Comparison of ENCODE assay signal across 19 cellular contexts in genomic region chr9:91148306-91148705, GRCh38.
DNase-seq lines count a peak whose midpoint lies in the region; ATAC-seq and TF ChIP-seq lines count a peak whose summit lies in the region.
"Had no signal": no experiment of that assay in that cellular context is flagged by ENCODE, and none has a peak within 500 bp of the region (broad histone marks: within the 10 kb centered on the region; RNA-seq: fewer than 3 reads in every experiment).

No MANE protein-coding gene starts in this region.

- no peaks in the 10 kb centered on the region for H3K36me3 Mint-ChIP-seq in MCF 10A (ENCODE audit: insufficient read depth, unreplicated experiment)
- peaks cover 53% of the 10 kb centered on the region for H3K36me3 Mint-ChIP-seq in activated naive CD8-positive, alpha-beta T cell treated with anti-CD3 and anti-CD28 coated beads, Interleukin-2, amount 10 ng/mL, durations not matched to agents 7 days and 5 days
- H3K36me3 Mint-ChIP-seq: naive B cell had no signal

- H3K9me3 ChIP-seq in breast epithelium = peaks cover 0 to 5% of the 10 kb centered on the region in 2 donors
- H3K9me3 ChIP-seq: lower lobe of right lung, testis had no signal

- no peak overlapping the region for H3K4me3 ChIP-seq in breast epithelium
- H3K4me3 ChIP-seq in NB4 (ENCODE audit: low read depth, low read length) = no peak overlapping the region
- H3K4me3 ChIP-seq: cardiac muscle cell, lower lobe of right lung, testis had no signal

- POLR2A ChIA-PET in MCF 10A (lab: Yijun Ruan, JAX) = interaction anchor here (1.1 to 3.1 kb wide), 8 partner anchors 10 to 89 kb away, joined by 3 to 13 read pairs (median 4); no protein-coding TSS in a partner anchor
- POLR2A ChIA-PET in activated naive CD8-positive, alpha-beta T cell treated with anti-CD3 and anti-CD28 coated beads, Interleukin-2, amount 10 ng/mL, durations not matched to agents 7 days and 5 days (lab: Charles Lee) = interaction anchor here (1.4 kb wide), 1 partner anchor 49 kb away, joined by 4 read pairs; no protein-coding TSS in a partner anchor

- no peaks in the 10 kb centered on the region for H3K9me3 Mint-ChIP-seq in MCF 10A (ENCODE audit: unreplicated experiment)
- H3K9me3 Mint-ChIP-seq in activated naive CD8-positive, alpha-beta T cell treated with anti-CD3 and anti-CD28 coated beads, Interleukin-2, amount 10 ng/mL, durations not matched to agents 7 days and 5 days = peaks cover 27% of the 10 kb centered on the region
- H3K9me3 Mint-ChIP-seq in stimulated activated naive CD8-positive, alpha-beta T cell treated with anti-CD3 and anti-CD28 coated beads, Interleukin-15, amount 100 ng/mL, for 72 hours = peaks cover 28 to 29% of the 10 kb centered on the region in 2 donors

- no peak for DNase-seq in MCF 10A (ENCODE audit: unreplicated experiment)
- DNase-seq in breast epithelium (ENCODE audit: low spot score in 2 of 2) = no peak
- DNase-seq in NB4 (ENCODE audit: low read depth) = peak; percentile 40
- no peak for DNase-seq in activated naive CD8-positive, alpha-beta T cell treated with anti-CD3 and anti-CD28 coated beads, Interleukin-2, amount 10 ng/mL, durations not matched to agents 7 days and 5 days
- DNase-seq in stimulated activated naive CD8-positive, alpha-beta T cell treated with anti-CD3 and anti-CD28 coated beads, Interleukin-15, amount 100 ng/mL, for 72 hours = no peak
- DNase-seq: COR-L47; head of caudate nucleus; lower lobe of right lung; naive B cell; NCI-H1105; NCI-H748 treated with DMSO at 0.1 percent for 48 hours; stimulated activated CD4-positive, alpha-beta T cell treated with anti-CD3 and anti-CD28 coated beads, Interleukin-4, amount 100 ng/mL, for 1 hour; testis had no signal

- H3K27me3 ChIP-seq in breast epithelium = no peaks in the 10 kb centered on the region
- H3K27me3 ChIP-seq: cardiac muscle cell, testis had no signal

- peak overlapping the region; percentile 81 for H3K27ac Mint-ChIP-seq in MCF 10A (ENCODE audit: low read depth, unreplicated experiment)
- peak overlapping the region; percentile 87 for H3K27ac Mint-ChIP-seq in activated naive CD8-positive, alpha-beta T cell treated with anti-CD3 and anti-CD28 coated beads, Interleukin-2, amount 10 ng/mL, durations not matched to agents 7 days and 5 days
- peak overlapping the region; percentile 94 to 98 for H3K27ac Mint-ChIP-seq in stimulated activated naive CD8-positive, alpha-beta T cell treated with anti-CD3 and anti-CD28 coated beads, Interleukin-15, amount 100 ng/mL, for 72 hours

- H3K27me3 Mint-ChIP-seq in MCF 10A (ENCODE audit: insufficient read depth, unreplicated experiment) = no peaks in the 10 kb centered on the region
- no peaks in the 10 kb centered on the region for H3K27me3 Mint-ChIP-seq in activated naive CD8-positive, alpha-beta T cell treated with anti-CD3 and anti-CD28 coated beads, Interleukin-2, amount 10 ng/mL, durations not matched to agents 7 days and 5 days
- H3K27me3 Mint-ChIP-seq in stimulated activated naive CD8-positive, alpha-beta T cell treated with anti-CD3 and anti-CD28 coated beads, Interleukin-15, amount 100 ng/mL, for 72 hours = no peaks in the 10 kb centered on the region
- H3K27me3 Mint-ChIP-seq: naive B cell had no signal

- no peak for TF ChIP-seq POLR2A in breast epithelium (IDR thresholded peaks at IDR 0.05)
- no peak for TF ChIP-seq POLR2A in NB4 (IDR thresholded peaks at IDR 0.05; ENCODE audit: extremely low read depth, insufficient read length)

- intact Hi-C loops in MCF 10A (cut with micrococcal nuclease) = no loop called here
- intact Hi-C loops in breast epithelium (cut with DNase I; ENCODE audit: low total_unique reads) = no loop called here

- no peak overlapping the region for H3K27ac ChIP-seq in breast epithelium
- H3K27ac ChIP-seq: cardiac muscle cell, lower lobe of right lung, testis had no signal

- H3K4me1 Mint-ChIP-seq in MCF 10A (ENCODE audit: insufficient read depth, unreplicated experiment) = peaks cover 55% of the 10 kb centered on the region
- peaks cover 72% of the 10 kb centered on the region for H3K4me1 Mint-ChIP-seq in activated naive CD8-positive, alpha-beta T cell treated with anti-CD3 and anti-CD28 coated beads, Interleukin-2, amount 10 ng/mL, durations not matched to agents 7 days and 5 days
- H3K4me1 Mint-ChIP-seq in stimulated activated naive CD8-positive, alpha-beta T cell treated with anti-CD3 and anti-CD28 coated beads, Interleukin-15, amount 100 ng/mL, for 72 hours = peaks cover 79% of the 10 kb centered on the region

- peak overlapping the region; percentile 24 for H3K4me3 Mint-ChIP-seq in MCF 10A (ENCODE audit: unreplicated experiment)
- H3K4me3 Mint-ChIP-seq in activated naive CD8-positive, alpha-beta T cell treated with anti-CD3 and anti-CD28 coated beads, Interleukin-2, amount 10 ng/mL, durations not matched to agents 7 days and 5 days = peak overlapping the region; percentile 64
- peak overlapping the region; percentile 53 to 80 for H3K4me3 Mint-ChIP-seq in stimulated activated naive CD8-positive, alpha-beta T cell treated with anti-CD3 and anti-CD28 coated beads, Interleukin-15, amount 100 ng/mL, for 72 hours

- no peak for TF ChIP-seq CTCF in MCF 10A (IDR thresholded peaks at IDR 0.05; ENCODE audit: unreplicated experiment)
- TF ChIP-seq CTCF in breast epithelium (IDR thresholded peaks at IDR 0.05) = no peak
- no peak for TF ChIP-seq CTCF in NB4 (IDR thresholded peaks at IDR 0.05; ENCODE audit: low read depth, low read length)

- no TSS peak for BruUV-seq in MCF 10A (replicated peaks; lab: Mats Ljungman, UMichigan)

- H3K4me1 ChIP-seq in breast epithelium = no peaks in the 10 kb centered on the region

- no peaks in the 10 kb centered on the region for H3K36me3 ChIP-seq in breast epithelium
- H3K36me3 ChIP-seq: cardiac muscle cell, lower lobe of right lung had no signal

- no peak for ATAC-seq in activated naive CD8-positive, alpha-beta T cell treated with anti-CD3 and anti-CD28 coated beads, Interleukin-2, amount 10 ng/mL, durations not matched to agents 7 days and 5 days (ENCODE audit: low read depth)
- ATAC-seq in stimulated activated naive CD8-positive, alpha-beta T cell treated with anti-CD3 and anti-CD28 coated beads, Interleukin-15, amount 100 ng/mL, for 72 hours = no peak
- ATAC-seq in HG02884 (IDR thresholded peaks at IDR 0.05; ENCODE audit: unreplicated experiment) (no peak), HG03342 (IDR thresholded peaks at IDR 0.05; ENCODE audit: unreplicated experiment) (no peak), GM21786 (IDR thresholded peaks at IDR 0.05; ENCODE audit: unreplicated experiment) (no peak)
- ATAC-seq: Panc1, SK-N-SH treated with all-trans-retinoic acid at 6 μM for 48 hours had no signal

- CTCF ChIA-PET in MCF 10A (lab: Yijun Ruan, JAX) = interaction anchor here (1.1 to 2.0 kb wide), 2 partner anchors 146 to 233 kb away, joined by 3 to 8 read pairs; no protein-coding TSS in a partner anchor
